Comparison of ENCODE assay signal across 1 cellular context in the genomic region with DNA sequence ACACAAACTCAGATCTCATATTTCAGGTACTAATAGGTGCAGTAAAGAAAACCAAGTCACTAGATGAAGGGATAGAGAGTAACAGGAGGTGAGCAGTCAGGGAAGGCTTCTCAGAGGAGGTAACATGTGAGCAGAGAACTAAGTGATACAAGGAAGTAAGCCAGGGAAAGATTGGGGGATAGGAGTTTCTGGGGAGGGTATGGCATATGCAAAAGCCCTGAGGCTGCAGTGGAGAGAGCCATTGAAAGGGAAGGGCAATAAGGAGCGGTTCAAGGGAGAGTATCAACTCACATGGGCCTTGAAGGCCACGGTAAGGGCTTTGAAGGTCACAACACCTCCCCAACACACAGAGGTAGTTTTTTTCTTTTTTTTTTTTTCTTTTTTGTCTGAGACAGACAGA.
TF ChIP-seq lines count a peak whose summit lies in the region.

No MANE protein-coding gene starts in this region.

TF ChIP-seq in IMR-90, 13 proteins besides CTCF, POLR2A, EP300 and RAD21:
- TF ChIP-seq MAFK (IDR thresholded peaks at IDR 0.05; ENCODE audit: low read depth, low read length) = no peak
- TF ChIP-seq NFE2L2 (IDR thresholded peaks at IDR 0.05; ENCODE audit: low read depth, low read length) = no peak
- TF ChIP-seq SMC3 (IDR thresholded peaks at IDR 0.05; ENCODE audit: low read depth, low read length) = no peak
- TF ChIP-seq, protein P1, sequence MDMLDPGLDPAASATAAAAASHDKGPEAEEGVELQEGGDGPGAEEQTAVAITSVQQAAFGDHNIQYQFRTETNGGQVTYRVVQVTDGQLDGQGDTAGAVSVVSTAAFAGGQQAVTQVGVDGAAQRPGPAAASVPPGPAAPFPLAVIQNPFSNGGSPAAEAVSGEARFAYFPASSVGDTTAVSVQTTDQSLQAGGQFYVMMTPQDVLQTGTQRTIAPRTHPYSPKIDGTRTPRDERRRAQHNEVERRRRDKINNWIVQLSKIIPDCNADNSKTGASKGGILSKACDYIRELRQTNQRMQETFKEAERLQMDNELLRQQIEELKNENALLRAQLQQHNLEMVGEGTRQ (IDR thresholded peaks at IDR 0.05; ENCODE audit: low read depth, low read length) = no peak
- TF ChIP-seq RFX5 (IDR thresholded peaks at IDR 0.05; ENCODE audit: low read depth, low read length) = no peak
- TF ChIP-seq MAZ (IDR thresholded peaks at IDR 0.05; ENCODE audit: borderline replicate concordance, low read depth, low read length) = no peak
- no peak for TF ChIP-seq BHLHE40 (IDR thresholded peaks at IDR 0.05; ENCODE audit: low read depth, low read length)
- TF ChIP-seq CHD1 (IDR thresholded peaks at IDR 0.05; ENCODE audit: low read depth, low read length) = no peak
- TF ChIP-seq FOS (IDR thresholded peaks at IDR 0.05; ENCODE audit: low read depth, low read length) = no peak
- no peak for TF ChIP-seq ELK1 (IDR thresholded peaks at IDR 0.05; ENCODE audit: borderline replicate concordance, low read depth, low read length)
- no peak for TF ChIP-seq RCOR1 (IDR thresholded peaks at IDR 0.05; ENCODE audit: insufficient replicate concordance, low read length)
